18 cellular contexts compared by ENCODE assay signal in the genomic region with DNA sequence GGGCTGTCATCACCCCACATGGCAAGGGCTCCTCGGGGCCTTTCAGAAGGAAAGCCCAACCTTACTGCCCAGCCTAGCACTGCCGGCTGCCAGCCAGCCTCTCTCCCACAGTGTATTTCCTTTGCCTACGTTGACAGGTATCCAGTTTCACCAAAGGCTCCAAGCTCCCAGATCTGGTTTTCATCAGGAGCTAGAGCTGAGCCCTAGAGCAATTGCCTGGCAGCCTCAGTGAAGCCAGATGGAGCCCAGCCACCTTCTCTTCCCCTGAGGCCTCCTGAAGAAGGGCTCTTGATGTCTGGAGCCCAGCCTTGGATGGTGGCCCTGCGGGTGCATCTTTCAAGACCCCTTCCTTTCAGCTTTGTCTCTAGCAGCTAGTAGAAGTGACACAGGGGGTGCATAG. TPM values are rescaled to one million over a fixed set of nuclear protein-coding genes. Genes with fewer than 3 reads are reported as not detected.
DNase-seq lines count a peak whose midpoint lies in the region; ATAC-seq and TF ChIP-seq lines count a peak whose summit lies in the region.
"Had no signal": no experiment of that assay in that cellular context is flagged by ENCODE, and none has a peak within 500 bp of the region (broad histone marks: within the 10 kb centered on the region; RNA-seq: fewer than 3 reads in every experiment).

No MANE protein-coding gene starts in this region.

- H3K27me3 ChIP-seq in right atrium auricular region (no peaks in the 10 kb centered on the region), brain microvascular endothelial cell (replicated peaks) (peaks cover 12% of the 10 kb centered on the region)
- H3K27me3 ChIP-seq: pancreas had no signal

- H3K4me3 Mint-ChIP-seq in WTC11: no peak overlapping the region
- no peak overlapping the region for H3K4me3 Mint-ChIP-seq in activated naive CD4-positive, alpha-beta T cell treated with anti-CD3 and anti-CD28 coated beads for 36 hours
- H3K4me3 Mint-ChIP-seq: activated naive CD8-positive, alpha-beta T cell treated with anti-CD3 and anti-CD28 coated beads for 36 hours; HFFc6; T-cell had no signal

- no peaks in the 10 kb centered on the region for H3K36me3 Mint-ChIP-seq in WTC11
- no peaks in the 10 kb centered on the region for H3K36me3 Mint-ChIP-seq in activated naive CD4-positive, alpha-beta T cell treated with anti-CD3 and anti-CD28 coated beads for 36 hours (ENCODE audit: low read depth)
- H3K36me3 Mint-ChIP-seq: activated naive CD8-positive, alpha-beta T cell treated with anti-CD3 and anti-CD28 coated beads for 36 hours; T-cell had no signal

- in situ Hi-C loops in brain microvascular endothelial cell (cut with HindIII; ENCODE audit: low pct_ligation_motif_present, low sequenced_read_pairs): no loop called here

- no peaks in the 10 kb centered on the region for H3K27me3 Mint-ChIP-seq in WTC11 (ENCODE audit: low read depth)
- H3K27me3 Mint-ChIP-seq in activated naive CD4-positive, alpha-beta T cell treated with anti-CD3 and anti-CD28 coated beads for 36 hours (ENCODE audit: low read depth): peaks cover 2% of the 10 kb centered on the region

- no peaks in the 10 kb centered on the region for H3K9me3 ChIP-seq in right atrium auricular region
- H3K9me3 ChIP-seq: pancreas had no signal

- no peak overlapping the region for H3K4me3 ChIP-seq in right atrium auricular region
- H3K4me3 ChIP-seq in brain microvascular endothelial cell (ENCODE audit: low read depth, low read length): no peak overlapping the region
- H3K4me3 ChIP-seq: pancreas had no signal

- no peaks in the 10 kb centered on the region for H3K9me3 Mint-ChIP-seq in WTC11
- no peaks in the 10 kb centered on the region for H3K9me3 Mint-ChIP-seq in activated naive CD4-positive, alpha-beta T cell treated with anti-CD3 and anti-CD28 coated beads for 36 hours
- H3K9me3 Mint-ChIP-seq: activated naive CD8-positive, alpha-beta T cell treated with anti-CD3 and anti-CD28 coated beads for 36 hours; HFFc6; T-cell had no signal

- no peak overlapping the region for H3K27ac ChIP-seq in right atrium auricular region
- H3K27ac ChIP-seq in brain microvascular endothelial cell: no peak overlapping the region
- H3K27ac ChIP-seq: pancreas had no signal

- CTCF ChIA-PET in WTC11 (lab: Charles Lee): interaction anchor here (1.0 to 3.3 kb wide), 4 partner anchors 20 to 62 kb away, joined by 3 to 15 read pairs (median 4); a partner anchor contains a TSS
- CTCF ChIA-PET in activated naive CD4-positive, alpha-beta T cell treated with anti-CD3 and anti-CD28 coated beads for 36 hours (lab: Charles Lee): no interaction called here

- intact Hi-C loops in Right ventricle myocardium superior (cut with DNase I): no loop called here
- intact Hi-C loops in activated naive CD4-positive, alpha-beta T cell treated with anti-CD3 and anti-CD28 coated beads for 36 hours (cut with micrococcal nuclease): no loop called here

- no peaks in the 10 kb centered on the region for H3K4me1 ChIP-seq in right atrium auricular region
- H3K4me1 ChIP-seq: pancreas had no signal

- peaks cover 30% of the 10 kb centered on the region for H3K4me1 Mint-ChIP-seq in WTC11
- H3K4me1 Mint-ChIP-seq in activated naive CD4-positive, alpha-beta T cell treated with anti-CD3 and anti-CD28 coated beads for 36 hours (ENCODE audit: low read depth): no peaks in the 10 kb centered on the region
- H3K4me1 Mint-ChIP-seq: activated naive CD8-positive, alpha-beta T cell treated with anti-CD3 and anti-CD28 coated beads for 36 hours; T-cell had no signal

- no peak overlapping the region for H3K27ac Mint-ChIP-seq in WTC11
- no peak overlapping the region for H3K27ac Mint-ChIP-seq in activated naive CD4-positive, alpha-beta T cell treated with anti-CD3 and anti-CD28 coated beads for 36 hours
- H3K27ac Mint-ChIP-seq: activated naive CD8-positive, alpha-beta T cell treated with anti-CD3 and anti-CD28 coated beads for 36 hours; HFFc6; T-cell had no signal

- DNase-seq in Right ventricle myocardium superior (peak; percentile 58), right atrium auricular region (ENCODE audit: low spot score) (no peak), WTC11 (ENCODE audit: low spot score) (no peak), islet precursor cell (peak; percentile 79), brain microvascular endothelial cell (no peak)
- DNase-seq in activated naive CD4-positive, alpha-beta T cell treated with anti-CD3 and anti-CD28 coated beads for 36 hours: no peak
- DNase-seq: activated CD4-positive, CD25-positive, alpha-beta regulatory T cell treated with anti-CD3 and anti-CD28 coated beads, Interleukin-2, amount 50 U/mL, for 72 hours; activated naive CD8-positive, alpha-beta T cell treated with anti-CD3 and anti-CD28 coated beads for 36 hours; HFFc6; NCI-H2081 treated with DMSO at 0.1 percent for 48 hours; pancreas; stimulated activated CD4-positive, alpha-beta T cell treated with anti-CD3 and anti-CD28 coated beads, Interleukin-12 subunit alpha, Interleukin-12 subunit beta, amount 100 ng/mL, for 4 hours; T-cell had no signal

- peak; percentile 95 for ATAC-seq in Right ventricle myocardium superior (ENCODE audit: poor library complexity)
- ATAC-seq in WTC11: peak; percentile 43
- ATAC-seq in GM18907 (IDR thresholded peaks at IDR 0.05; ENCODE audit: unreplicated experiment): no peak
- no peak for ATAC-seq in GM21737 (IDR thresholded peaks at IDR 0.05; ENCODE audit: unreplicated experiment)
- ATAC-seq: T-cell had no signal

- POLR2A ChIA-PET in WTC11 (lab: Charles Lee): no interaction called here

- no peak for TF ChIP-seq CTCF in right atrium auricular region (IDR thresholded peaks at IDR 0.05)
- no peak for TF ChIP-seq CTCF in WTC11 (IDR thresholded peaks at IDR 0.05)
- TF ChIP-seq CTCF in brain microvascular endothelial cell (IDR thresholded peaks at IDR 0.05; ENCODE audit: low read depth, low read length, missing control alignments): no peak

- H3K36me3 ChIP-seq in right atrium auricular region (no peaks in the 10 kb centered on the region), brain microvascular endothelial cell (replicated peaks) (no peaks in the 10 kb centered on the region)
- H3K36me3 ChIP-seq: pancreas had no signal

TF ChIP-seq in WTC11, 78 proteins besides CTCF, POLR2A, EP300 and RAD21:
- TF ChIP-seq CREM (CRISPR knock-in tag; IDR thresholded peaks at IDR 0.05): no peak

RNA-seq across cellular contexts. Expression of a gene that starts 20.3 kb away (rescaled TPM):
- total RNA-seq in Right ventricle myocardium superior (not detected), right atrium auricular region (not detected), WTC11 (2021) (374 to 444 TPM (median 377 TPM) in 3 replicates)
- under 1 TPM; 0.38 to 0.52 TPM for total RNA-seq in activated naive CD4-positive, alpha-beta T cell treated with anti-CD3 and anti-CD28 coated beads for 36 hours
- total RNA-seq: activated naive CD8-positive, alpha-beta T cell treated with anti-CD3 and anti-CD28 coated beads for 36 hours; epithelial cell of proximal tubule; HFFc6; LHCN-M2; OCI-LY7 had no signal

Comparison
In these comparisons a context has a peak if more than half of its experiments do, and no peak if none do; other contexts are left out.
1. DNase-seq: peak in Right ventricle myocardium superior (single experiment) and islet precursor cell (single experiment); none in right atrium auricular region (single experiment), WTC11 (single experiment), brain microvascular endothelial cell (single experiment) and activated naive CD4-positive, alpha-beta T cell treated with anti-CD3 and anti-CD28 coated beads for 36 hours (single experiment).
2. ATAC-seq: peak in Right ventricle myocardium superior (single experiment) and WTC11 (single experiment); none in GM18907 (single experiment) and GM21737 (single experiment).
3. RNA of a gene that starts 20.3 kb away (total RNA-seq): 374 to 444 TPM in WTC11; 0.38 to 0.52 TPM in activated naive CD4-positive, alpha-beta T cell treated with anti-CD3 and anti-CD28 coated beads for 36 hours, not detected in Right ventricle myocardium superior (single experiment) and not detected in right atrium auricular region; every median in the first group is over 100 times any median in the second.